ENCODE assay signal across 32 cellular contexts in the genomic region with DNA sequence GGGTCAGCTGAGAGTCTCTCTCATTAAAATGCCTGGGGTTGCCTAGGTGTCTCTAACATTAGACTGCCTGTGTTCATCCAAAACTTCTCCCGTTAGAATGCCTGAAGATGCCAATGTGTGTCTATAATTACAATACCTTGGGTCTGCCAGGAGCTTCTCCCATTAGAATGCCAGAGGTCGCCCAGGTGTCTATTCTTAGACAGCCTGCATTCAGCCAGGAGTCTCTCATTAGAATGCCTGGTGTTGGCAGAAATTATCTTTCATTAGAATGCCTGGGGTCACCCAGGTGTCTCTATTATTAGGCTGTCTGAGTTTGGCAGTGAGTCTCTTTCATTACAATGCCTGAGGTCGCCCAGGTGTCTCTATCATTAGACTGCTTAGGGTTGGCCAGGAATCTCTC.
"Had no signal": no experiment of that assay in that cellular context is flagged by ENCODE, and none has a peak within 500 bp of the region (broad histone marks: within the 10 kb centered on the region; RNA-seq: fewer than 3 reads in every experiment).

No MANE protein-coding gene starts in this region.

- H3K4me3 ChIP-seq: ascending aorta, cardiac muscle cell had no signal

- H3K4me1 Mint-ChIP-seq: activated B cell treated with CpG ODN at 0.5 μM for 24 hours; activated CD4-positive, alpha-beta T cell treated with anti-CD3 and anti-CD28 coated beads, Interleukin-2, amount 10 ng/mL, durations not matched to agents 24 days and 14 days; activated naive CD8-positive, alpha-beta T cell treated with anti-CD3 and anti-CD28 coated beads, Interleukin-2, amount 10 ng/mL, durations not matched to agents 7 days and 5 days; activated naive CD8-positive, alpha-beta T cell treated with anti-CD3 and anti-CD28 coated beads, Interleukin-2, amount 50 U/mL, for 24 hours; activated T-helper 17 cell treated with anti-CD3 and anti-CD28 coated beads, Interleukin-2, amount 50 U/mL, for 72 hours; brain; T-cell; T-helper 17 cell had no signal

- H3K27ac ChIP-seq: ascending aorta, cardiac muscle cell, VCaP had no signal

- H3K4me3 Mint-ChIP-seq: activated B cell treated with CpG ODN at 0.5 μM for 24 hours; activated CD4-positive, alpha-beta memory T cell treated with anti-CD3 and anti-CD28 coated beads for 36 hours; activated CD4-positive, alpha-beta T cell treated with anti-CD3 and anti-CD28 coated beads, Interleukin-2, amount 10 ng/mL, durations not matched to agents 24 days and 14 days; activated CD8-positive, alpha-beta T cell treated with anti-CD3 and anti-CD28 coated beads for 36 hours; activated naive CD4-positive, alpha-beta T cell treated with anti-CD3 and anti-CD28 coated beads for 36 hours; activated naive CD8-positive, alpha-beta T cell treated with anti-CD3 and anti-CD28 coated beads, Interleukin-2, amount 10 ng/mL, durations not matched to agents 7 days and 5 days; activated naive CD8-positive, alpha-beta T cell treated with anti-CD3 and anti-CD28 coated beads, Interleukin-2, amount 50 U/mL, for 24 hours; activated T-cell treated with anti-CD3 and anti-CD28 coated beads, Interleukin-2, amount 50 U/mL, for 4 hours; activated T-cell treated with anti-CD3 and anti-CD28 coated beads, Interleukin-2, amount 50 U/mL, for 72 hours; activated T-helper 1 cell treated with anti-CD3 and anti-CD28 coated beads, Interleukin-12 subunit alpha, Interleukin-12 subunit beta, Interleukin-2, Interleukin-4 antibody, amounts not matched to agents 30 ng/mL and 10 ng/mL and 1 ng/mL, durations not matched to agents 14 hours and 24 hours and 36 hours; activated T-helper 17 cell treated with anti-CD3 and anti-CD28 coated beads, Interleukin-2, amount 50 U/mL, for 72 hours; brain; T-cell; T-helper 17 cell had no signal

- H3K27ac Mint-ChIP-seq: activated B cell treated with CpG ODN at 0.5 μM for 24 hours; activated CD4-positive, alpha-beta memory T cell treated with anti-CD3 and anti-CD28 coated beads for 36 hours; activated CD4-positive, alpha-beta T cell treated with anti-CD3 and anti-CD28 coated beads, Interleukin-2, amount 10 ng/mL, durations not matched to agents 24 days and 14 days; activated CD8-positive, alpha-beta T cell treated with anti-CD3 and anti-CD28 coated beads for 36 hours; activated naive CD4-positive, alpha-beta T cell treated with anti-CD3 and anti-CD28 coated beads for 36 hours; activated naive CD4-positive, alpha-beta T cell treated with anti-CD3 and anti-CD28 coated beads, Interleukin-2, amount 50 U/mL, for 72 hours; activated naive CD8-positive, alpha-beta T cell treated with anti-CD3 and anti-CD28 coated beads, Interleukin-2, amount 10 ng/mL, durations not matched to agents 7 days and 5 days; activated naive CD8-positive, alpha-beta T cell treated with anti-CD3 and anti-CD28 coated beads, Interleukin-2, amount 50 U/mL, for 24 hours; activated T-cell treated with anti-CD3 and anti-CD28 coated beads, Interleukin-2, amount 50 U/mL, for 72 hours; activated T-helper 1 cell treated with anti-CD3 and anti-CD28 coated beads, Interleukin-12 subunit alpha, Interleukin-12 subunit beta, Interleukin-2, Interleukin-4 antibody, amounts not matched to agents 30 ng/mL and 10 ng/mL and 1 ng/mL, durations not matched to agents 14 hours and 24 hours and 36 hours; activated T-helper 17 cell treated with anti-CD3 and anti-CD28 coated beads, Interleukin-2, amount 50 U/mL, for 72 hours; brain; T-cell; T-helper 17 cell had no signal

- H3K27me3 Mint-ChIP-seq: activated B cell treated with CpG ODN at 0.5 μM for 24 hours; activated CD4-positive, alpha-beta memory T cell treated with anti-CD3 and anti-CD28 coated beads for 36 hours; activated CD4-positive, alpha-beta T cell treated with anti-CD3 and anti-CD28 coated beads, Interleukin-2, amount 10 ng/mL, durations not matched to agents 24 days and 14 days; activated CD8-positive, alpha-beta T cell treated with anti-CD3 and anti-CD28 coated beads for 36 hours; activated naive CD8-positive, alpha-beta T cell treated with anti-CD3 and anti-CD28 coated beads, Interleukin-2, amount 10 ng/mL, durations not matched to agents 7 days and 5 days; activated naive CD8-positive, alpha-beta T cell treated with anti-CD3 and anti-CD28 coated beads, Interleukin-2, amount 50 U/mL, for 24 hours; activated T-helper 17 cell treated with anti-CD3 and anti-CD28 coated beads, Interleukin-2, amount 50 U/mL, for 72 hours; brain; T-cell; T-helper 17 cell had no signal

- ATAC-seq: activated CD8-positive, alpha-beta T cell treated with anti-CD3 and anti-CD28 coated beads for 36 hours; activated naive CD4-positive, alpha-beta T cell treated with anti-CD3 and anti-CD28 coated beads, Interleukin-2, amount 50 U/mL, for 72 hours; activated naive CD8-positive, alpha-beta T cell treated with anti-CD3 and anti-CD28 coated beads, Interleukin-2, amount 50 U/mL, for 24 hours; activated T-cell treated with anti-CD3 and anti-CD28 coated beads, Interleukin-2, amount 50 U/mL, for 4 hours; activated T-cell treated with anti-CD3 and anti-CD28 coated beads, Interleukin-2, amount 50 U/mL, for 72 hours; activated T-helper 17 cell treated with anti-CD3 and anti-CD28 coated beads, Interleukin-2, amount 50 U/mL, for 72 hours; T-cell; T-helper 17 cell had no signal

- H3K36me3 Mint-ChIP-seq: activated CD4-positive, alpha-beta memory T cell treated with anti-CD3 and anti-CD28 coated beads for 36 hours; activated naive CD8-positive, alpha-beta T cell treated with anti-CD3 and anti-CD28 coated beads, Interleukin-2, amount 10 ng/mL, durations not matched to agents 7 days and 5 days; brain; T-cell had no signal

- H3K27me3 ChIP-seq: ascending aorta, cardiac muscle cell had no signal

- H3K4me1 ChIP-seq: ascending aorta had no signal

- H3K36me3 ChIP-seq: ascending aorta, cardiac muscle cell had no signal

- DNase-seq: activated B cell treated with CpG ODN at 0.5 μM for 24 hours; activated CD4-positive, alpha-beta memory T cell treated with anti-CD3 and anti-CD28 coated beads for 36 hours; activated CD4-positive, alpha-beta T cell treated with anti-CD3 and anti-CD28 coated beads for 4 hours; activated CD4-positive, alpha-beta T cell treated with anti-CD3 and anti-CD28 coated beads, Interleukin-2, amount 10 ng/mL, durations not matched to agents 24 days and 14 days; activated CD4-positive, alpha-beta T cell treated with anti-CD3 and anti-CD28 coated beads, Interleukin-2, amount 50 U/mL, for 1 hour; activated CD4-positive, alpha-beta T cell treated with anti-CD3 and anti-CD28 coated beads, Interleukin-2, amount 50 U/mL, for 4 hours; activated CD4-positive, CD25-positive, alpha-beta regulatory T cell treated with anti-CD3 and anti-CD28 coated beads, Interleukin-2, amount 50 U/mL, for 72 hours; activated CD8-positive, alpha-beta memory T cell treated with anti-CD3 and anti-CD28 coated beads, Interleukin-2, amount 50 U/mL, for 4 hours; activated CD8-positive, alpha-beta T cell treated with anti-CD3 and anti-CD28 coated beads for 36 hours; activated effector memory CD4-positive, alpha-beta T cell treated with anti-CD3 and anti-CD28 coated beads, Interleukin-2, amount 50 U/mL, for 16 hours; activated gamma-delta T cell treated with Interleukin-2 at 50 U/mL for 16 hours; activated naive CD4-positive, alpha-beta T cell; activated naive CD4-positive, alpha-beta T cell treated with anti-CD3 and anti-CD28 coated beads for 36 hours; activated naive CD4-positive, alpha-beta T cell treated with anti-CD3 and anti-CD28 coated beads, Interleukin-2, amount 50 U/mL, for 16 hours; activated naive CD8-positive, alpha-beta T cell treated with anti-CD3 and anti-CD28 coated beads, Interleukin-2, amount 10 ng/mL, durations not matched to agents 7 days and 5 days; activated naive CD8-positive, alpha-beta T cell treated with anti-CD3 and anti-CD28 coated beads, Interleukin-2, amount 50 U/mL, for 24 hours; activated T-cell treated with anti-CD3 and anti-CD28 coated beads for 4 hours; activated T-cell treated with anti-CD3 and anti-CD28 coated beads, Interleukin-2, amount 50 U/mL, for 1 hour; activated T-cell treated with anti-CD3 and anti-CD28 coated beads, Interleukin-2, amount 50 U/mL, for 4 hours; activated T-cell treated with anti-CD3 and anti-CD28 coated beads, Interleukin-2, amount 50 U/mL, for 72 hours; amygdala; anterior cingulate cortex; central memory CD4-positive, alpha-beta T cell; T-cell; T-helper 17 cell had no signal
